ENCODE assay signal across 13 cellular contexts in genomic region chr20:45254867-45255266, GRCh38. TPM values are rescaled to one million over a fixed set of nuclear protein-coding genes. Genes with fewer than 3 reads are reported as not detected.
DNase-seq lines count a peak whose midpoint lies in the region; ATAC-seq, FAIRE-seq and TF ChIP-seq lines count a peak whose summit lies in the region.
"Had no signal": no experiment of that assay in that cellular context is flagged by ENCODE, and none has a peak within 500 bp of the region (broad histone marks: within the 10 kb centered on the region; RNA-seq: fewer than 3 reads in every experiment).

No MANE protein-coding gene starts in this region.

- H3K27ac Mint-ChIP-seq in astrocyte (ENCODE audit: unreplicated experiment) = no peak overlapping the region
- H3K27ac Mint-ChIP-seq: CD4-positive, alpha-beta T cell had no signal

- TF ChIP-seq POLR2A in right lobe of liver (IDR thresholded peaks at IDR 0.05) = no peak

- peak; percentile 65 to 79 (median 77) for ATAC-seq in right lobe of liver
- no peak for ATAC-seq in HG02885 (IDR thresholded peaks at IDR 0.05; ENCODE audit: poor library complexity, unreplicated experiment)

- no peak overlapping the region for H3K27ac ChIP-seq in A673 (ENCODE audit: low read depth, low read length, poor library complexity, severe bottlenecking)
- peak overlapping the region; percentile 59 for H3K27ac ChIP-seq in HL-60 (replicated peaks)
- no peak overlapping the region for H3K27ac ChIP-seq in astrocyte (ENCODE audit: low read depth, low read length)
- H3K27ac ChIP-seq in right lobe of liver = peak overlapping the region; percentile 78 to 94 (median 91)

- intact Hi-C loops in A673 (cut with micrococcal nuclease; ENCODE audit: unreplicated experiment) (no loop called here), right lobe of liver (cut with DNase I) (no loop called here)

- H3K9me3 ChIP-seq in A673 (ENCODE audit: low read depth, low read length, poor library complexity, severe bottlenecking) (no peaks in the 10 kb centered on the region), astrocyte (ENCODE audit: insufficient read depth, low read depth, low read length) (no peaks in the 10 kb centered on the region), right lobe of liver (no peaks in the 10 kb centered on the region)

- no peaks in the 10 kb centered on the region for H3K9me3 Mint-ChIP-seq in astrocyte (ENCODE audit: unreplicated experiment)
- H3K9me3 Mint-ChIP-seq: CD4-positive, alpha-beta T cell had no signal

- no peak overlapping the region for H2AFZ ChIP-seq in astrocyte (ENCODE audit: low read depth, low read length)

- no peak overlapping the region for H3K9ac ChIP-seq in astrocyte (ENCODE audit: low read length)

- no peak overlapping the region for H3K4me2 ChIP-seq in astrocyte (ENCODE audit: low read length)

- no peak overlapping the region for H3K4me3 ChIP-seq in A673 (ENCODE audit: low read depth, low read length, poor library complexity, severe bottlenecking)
- H3K4me3 ChIP-seq in HL-60 (replicated peaks; ENCODE audit: insufficient read depth, low read length) = peak overlapping the region; percentile 2; the same call in 1 of the 2 replicates
- no peak overlapping the region for H3K4me3 ChIP-seq in astrocyte (ENCODE audit: insufficient read depth, low read depth, low read length)
- H3K4me3 ChIP-seq in right lobe of liver = peak overlapping the region in 1 of 3 donors; percentile 17

- no peaks in the 10 kb centered on the region for H3K36me3 Mint-ChIP-seq in astrocyte (ENCODE audit: low read depth, unreplicated experiment)

- POLR2A ChIA-PET in A673 (lab: Charles Lee; ENCODE audit: low non-redundant PET) = no interaction called here

- H3K79me2 ChIP-seq in astrocyte (ENCODE audit: insufficient read depth, low read length) = no peaks in the 10 kb centered on the region

- H3K4me1 Mint-ChIP-seq in astrocyte (ENCODE audit: low read depth, unreplicated experiment) = no peaks in the 10 kb centered on the region

- H4K20me1 ChIP-seq in astrocyte (ENCODE audit: insufficient read depth, low read length) = no peaks in the 10 kb centered on the region

- peak; percentile 20 for DNase-seq in A673 (ENCODE audit: low spot score)
- DNase-seq in HL-60 (ENCODE audit: low read depth in 1 of 2, low spot score in 1 of 2) = peak; percentile 69 to 92
- DNase-seq in astrocyte (ENCODE audit: low read depth) = peak; percentile 6
- peak in 1 of 3 donors; percentile 52 for DNase-seq in right lobe of liver
- DNase-seq in hippocampal formation (lab: John Stamatoyannopoulos, UW) = no peak
- no peak for DNase-seq in NCI-H2107 (lab: John Stamatoyannopoulos, UW)
- DNase-seq in NCI-H128 (lab: John Stamatoyannopoulos, UW; ENCODE audit: unreplicated experiment) = no peak
- DNase-seq: activated CD4-positive, alpha-beta T cell treated with anti-CD3 and anti-CD28 coated beads, Interleukin-2, amount 50 U/mL, for 48 hours; CD4-positive, alpha-beta T cell; central memory CD4-positive, alpha-beta T cell; stimulated activated CD4-positive, alpha-beta T cell treated with anti-CD3 and anti-CD28 coated beads, Interleukin-4, amount 100 ng/mL, for 4 hours had no signal

- CTCF ChIA-PET in A673 (lab: Charles Lee) = interaction anchor here (0.6 kb wide), 1 partner anchor 159 kb away, joined by 4 read pairs; no protein-coding TSS in a partner anchor

- WGBS in right lobe of liver (ENCODE audit: insufficient coverage, low coverage, low lambda C conversion rate, missing lambda C conversion rate) = 11% methylated on average over 4 of the region's 4 CpGs

- peaks cover 20% of the 10 kb centered on the region for H3K27me3 Mint-ChIP-seq in astrocyte (ENCODE audit: low read depth, unreplicated experiment)

- H3K27me3 ChIP-seq in A673 (replicated peaks; ENCODE audit: insufficient read depth, low read depth, low read length, poor library complexity) (peaks cover 20% of the 10 kb centered on the region), HL-60 (ENCODE audit: insufficient read depth, poor library complexity, severe bottlenecking) (no peaks in the 10 kb centered on the region), astrocyte (ENCODE audit: insufficient read depth, low read length) (peaks cover 6% of the 10 kb centered on the region), right lobe of liver (no peaks in the 10 kb centered on the region)

- no peak overlapping the region for H3K4me3 Mint-ChIP-seq in astrocyte (ENCODE audit: unreplicated experiment)
- H3K4me3 Mint-ChIP-seq: CD4-positive, alpha-beta T cell had no signal

- no peaks in the 10 kb centered on the region for H3K4me1 ChIP-seq in A673 (ENCODE audit: insufficient read depth, low read length, poor library complexity, severe bottlenecking)
- no peaks in the 10 kb centered on the region for H3K4me1 ChIP-seq in astrocyte (ENCODE audit: insufficient read depth, low read length)
- peaks cover 0 to 35% (median 11%) of the 10 kb centered on the region in 4 donors for H3K4me1 ChIP-seq in right lobe of liver

- no peak for TF ChIP-seq CTCF in A673 (conservative IDR thresholded peaks at IDR 0.05; ENCODE audit: low read depth, low read length)
- no peak for TF ChIP-seq CTCF in HL-60 (IDR thresholded peaks at IDR 0.05; ENCODE audit: insufficient read depth, low read length)
- TF ChIP-seq CTCF in astrocyte (IDR thresholded peaks at IDR 0.05; ENCODE audit: insufficient read depth, low read depth, low read length) = no peak
- TF ChIP-seq CTCF in right lobe of liver (IDR thresholded peaks at IDR 0.05) = no peak

- H3K36me3 ChIP-seq in A673 (ENCODE audit: insufficient read depth, low read length, poor library complexity, severe bottlenecking) (no peaks in the 10 kb centered on the region), astrocyte (ENCODE audit: insufficient read depth, low read length) (no peaks in the 10 kb centered on the region), right lobe of liver (no peaks in the 10 kb centered on the region)

- no peak for FAIRE-seq in astrocyte (lab: Jason Lieb, UNC)
- FAIRE-seq: islet of Langerhans had no signal

- no TSS peak for BruUV-seq in A673 (replicated peaks; lab: Mats Ljungman, UMichigan)

RNA-seq across cellular contexts. Expression of gene SLPI, which starts 0.5 kb away (rescaled TPM):
- total RNA-seq in A673 (2021) (not detected in 2 replicates), astrocyte (0.41 TPM in 1 of 2 replicates, not detected in the other), right lobe of liver (100 to 1,000 TPM in 5 of 6 experiments, 10 to 100 TPM in 1; 51.9 to 197 (median 169) TPM)
- total RNA-seq: CD4-positive, alpha-beta T cell had no signal

RNA-seq across cellular contexts. Expression of gene SEMG2, which starts 33.7 kb away (rescaled TPM):
- total RNA-seq in A673 (2021) = not detected in 2 replicates
- total RNA-seq in astrocyte = not detected in 2 replicates
- not detected for total RNA-seq in right lobe of liver
- total RNA-seq: CD4-positive, alpha-beta T cell had no signal

RNA-seq across cellular contexts. Expression of gene SEMG1, which starts 48.0 kb away (rescaled TPM):
- 2.1 and 5.5 TPM in 2 replicates for total RNA-seq in A673 (2021)
- total RNA-seq in astrocyte = not detected in 2 replicates
- not detected for total RNA-seq in right lobe of liver
- total RNA-seq: CD4-positive, alpha-beta T cell had no signal

RNA-seq across cellular contexts. Expression of gene RBPJL, which starts 51.8 kb away (rescaled TPM):
- total RNA-seq in A673 (2021) (not detected in 2 replicates), astrocyte (not detected in 2 replicates), right lobe of liver (not detected)
- total RNA-seq: CD4-positive, alpha-beta T cell had no signal

RNA-seq across cellular contexts. Expression of gene MATN4, which starts 53.2 kb away (rescaled TPM):
- 0.28 and 0.31 TPM in 2 replicates for total RNA-seq in A673 (2021)
- total RNA-seq in astrocyte = 0.19 and 0.20 TPM in 2 replicates
- not detected for total RNA-seq in right lobe of liver
- total RNA-seq: CD4-positive, alpha-beta T cell had no signal

Comparison
In these comparisons a context has a peak if more than half of its experiments do, and no peak if none do; other contexts are left out.
1. DNase-seq: peak in A673 (single experiment), HL-60 (2 of 2) and astrocyte (single experiment); none in hippocampal formation (0 of 2), NCI-H2107 (single experiment) and NCI-H128 (single experiment).
2. H3K27ac ChIP-seq: peak in HL-60 (single experiment) and right lobe of liver (3 of 3); none in A673 (single experiment) and astrocyte (single experiment).
3. RNA of gene SLPI, which starts 0.5 kb away (total RNA-seq): 51.9 to 197 TPM in right lobe of liver; 0.41 TPM in astrocyte and not detected in A673; every median in the first group is over 10 times any median in the second.